In the genomic region with DNA sequence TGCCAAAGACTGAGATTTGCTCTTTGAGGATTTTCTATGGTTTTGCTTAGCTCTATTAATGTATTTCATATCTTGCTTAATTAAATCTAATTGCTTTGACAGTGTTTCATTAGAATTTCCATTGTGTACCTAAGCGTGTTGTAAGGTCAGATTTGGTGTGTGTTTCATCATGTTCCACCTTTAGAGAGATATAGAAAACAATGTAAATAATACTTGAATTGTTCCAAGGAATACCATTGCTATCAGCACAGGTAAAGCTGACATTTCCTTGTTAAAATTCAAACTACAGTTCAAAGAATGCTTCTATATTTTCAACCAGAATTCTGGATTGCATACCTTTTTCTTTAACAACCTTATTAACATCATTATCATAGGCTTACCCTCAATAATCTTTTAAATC, we compare ENCODE assay signal across 28 cellular contexts.
DNase-seq lines count a peak whose midpoint lies in the region; ATAC-seq and TF ChIP-seq lines count a peak whose summit lies in the region.
"Had no signal": no experiment of that assay in that cellular context is flagged by ENCODE, and none has a peak within 500 bp of the region (broad histone marks: within the 10 kb centered on the region; RNA-seq: fewer than 3 reads in every experiment).

No MANE protein-coding gene starts in this region.

- H3K4me3 ChIP-seq in GM23248 (0 out of 2 replicates have a peak overlapping the region, but pooled peaks have one; percentile 31), SJSA1 (no peak overlapping the region), hepatocyte (no peak overlapping the region), skeletal muscle satellite cell (ENCODE audit: low read length) (no peak overlapping the region), foreskin fibroblast (ENCODE audit: low read depth in 1 of 2, low read length in 2 of 2) (no peak overlapping the region)
- H3K4me3 ChIP-seq: esophagus squamous epithelium, gastrocnemius medialis, smooth muscle cell, tibial artery had no signal

- ATAC-seq in HG02642 (IDR thresholded peaks at IDR 0.05; ENCODE audit: poor library complexity, unreplicated experiment) = no peak
- no peak for ATAC-seq in HG02884 (IDR thresholded peaks at IDR 0.05; ENCODE audit: unreplicated experiment)
- ATAC-seq: gastrocnemius medialis; naive thymus-derived CD4-positive, alpha-beta T cell had no signal

- no peak for TF ChIP-seq CTCF in hepatocyte (IDR thresholded peaks at IDR 0.05; ENCODE audit: poor library complexity)
- TF ChIP-seq CTCF in foreskin fibroblast (IDR thresholded peaks at IDR 0.05; ENCODE audit: low read depth, low read length) = no peak

- H3K9me2 ChIP-seq in GM23248 (ENCODE audit: insufficient read depth) = no peaks in the 10 kb centered on the region
- no peaks in the 10 kb centered on the region for H3K9me2 ChIP-seq in hepatocyte (replicated peaks; ENCODE audit: insufficient read depth)

- H3K9me3 ChIP-seq in GM23248 (ENCODE audit: low read depth) = no peaks in the 10 kb centered on the region
- H3K9me3 ChIP-seq in SJSA1 (replicated peaks) = no peaks in the 10 kb centered on the region
- H3K9me3 ChIP-seq in hepatocyte (ENCODE audit: low read depth) = no peaks in the 10 kb centered on the region
- no peaks in the 10 kb centered on the region for H3K9me3 ChIP-seq in skeletal muscle satellite cell (replicated peaks; ENCODE audit: low read length)
- H3K9me3 ChIP-seq: esophagus squamous epithelium, gastrocnemius medialis, tibial artery had no signal

- H3K79me2 ChIP-seq in GM23248 (ENCODE audit: insufficient read depth) (no peaks in the 10 kb centered on the region), hepatocyte (no peaks in the 10 kb centered on the region)

- peaks cover 16% of the 10 kb centered on the region for H3K4me1 ChIP-seq in GM23248 (ENCODE audit: insufficient read depth)
- peaks cover 18% of the 10 kb centered on the region for H3K4me1 ChIP-seq in SJSA1 (replicated peaks)
- no peaks in the 10 kb centered on the region for H3K4me1 ChIP-seq in hepatocyte (ENCODE audit: insufficient read depth)
- peaks cover 13% of the 10 kb centered on the region for H3K4me1 ChIP-seq in skeletal muscle satellite cell (ENCODE audit: control insufficient read depth, insufficient read depth, low read length)
- H3K4me1 ChIP-seq: tibial artery had no signal

- H3K27me3 ChIP-seq in GM23248 (replicated peaks; ENCODE audit: insufficient read depth) (no peaks in the 10 kb centered on the region), SJSA1 (replicated peaks) (no peaks in the 10 kb centered on the region), hepatocyte (no peaks in the 10 kb centered on the region), skeletal muscle satellite cell (ENCODE audit: control insufficient read depth, insufficient read depth, low read length) (no peaks in the 10 kb centered on the region)
- H3K27me3 ChIP-seq: gastrocnemius medialis had no signal

- H3F3A ChIP-seq in GM23248 (ENCODE audit: insufficient read depth) = no peaks in the 10 kb centered on the region

- H3K9ac ChIP-seq in GM23248 = peak overlapping the region; percentile 69
- H3K9ac ChIP-seq in skeletal muscle satellite cell (ENCODE audit: low read depth, low read length) = no peak overlapping the region

- in situ Hi-C loops in GM23248 (cut with MboI) = loop anchor here (25.0 kb wide), 1 partner anchor 453 kb away; no protein-coding TSS in a partner anchor

- H3K4me2 ChIP-seq in GM23248 (ENCODE audit: unreplicated experiment) (peak overlapping the region; percentile 63), hepatocyte (peak overlapping the region; percentile 45), skeletal muscle satellite cell (ENCODE audit: low read length) (peak overlapping the region; percentile 43)
- H3K4me2 ChIP-seq: smooth muscle cell had no signal

- peak overlapping the region; percentile 82 for H3K27ac ChIP-seq in GM23248
- peak overlapping the region; percentile 51 for H3K27ac ChIP-seq in SJSA1
- H3K27ac ChIP-seq in hepatocyte = peak overlapping the region; percentile 75
- H3K27ac ChIP-seq: esophagus squamous epithelium, gastrocnemius medialis, tibial artery had no signal

- 55 to 78% methylated on average over 1 of the region's 1 CpG for WGBS in GM23248 (ENCODE audit: low coverage in 1 of 2, low lambda C conversion rate in 2 of 2, missing lambda C conversion rate in 2 of 2), 2 experiments
- WGBS in hepatocyte (ENCODE audit: low lambda C conversion rate, missing lambda C conversion rate) = 38% methylated on average over 1 of the region's 1 CpG

- no peaks in the 10 kb centered on the region for H3K36me3 ChIP-seq in GM23248 (ENCODE audit: low read depth)
- H3K36me3 ChIP-seq in SJSA1 = no peaks in the 10 kb centered on the region
- no peaks in the 10 kb centered on the region for H3K36me3 ChIP-seq in hepatocyte (replicated peaks; ENCODE audit: insufficient read depth, low read depth)
- no peaks in the 10 kb centered on the region for H3K36me3 ChIP-seq in skeletal muscle satellite cell (ENCODE audit: insufficient read depth, low read length)
- H3K36me3 ChIP-seq: esophagus squamous epithelium, gastrocnemius medialis, tibial artery had no signal

- no peak for DNase-seq in GM23248
- DNase-seq in SJSA1 (ENCODE audit: low read depth in 1 of 2, low spot score in 2 of 2) = no peak
- no peak for DNase-seq in hepatocyte (ENCODE audit: low spot score)
- no peak for DNase-seq in foreskin fibroblast
- DNase-seq: activated CD4-positive, alpha-beta memory T cell treated with anti-CD3 and anti-CD28 coated beads for 36 hours; activated CD4-positive, CD25-positive, alpha-beta regulatory T cell treated with anti-CD3 and anti-CD28 coated beads, Interleukin-2, amount 50 U/mL, for 72 hours; activated CD8-positive, alpha-beta memory T cell treated with anti-CD3 and anti-CD28 coated beads, Interleukin-2, amount 50 U/mL, for 4 hours; activated naive CD4-positive, alpha-beta T cell treated with anti-CD3 and anti-CD28 coated beads, Interleukin-2, amount 50 U/mL, for 16 hours; C1 segment of cervical spinal cord; central memory CD4-positive, alpha-beta T cell; dermis blood vessel endothelial cell; esophagus squamous epithelium; gastrocnemius medialis; GOT3; mesendoderm; naive thymus-derived CD4-positive, alpha-beta T cell; NCI-H1092; NCI-H187; NCI-H524 treated with DMSO at 0.1 percent for 48 hours; nucleus accumbens; SIG-M5; stimulated activated CD4-positive, alpha-beta T cell treated with anti-CD3 and anti-CD28 coated beads, Interleukin-1b, Interleukin-23, amount 100 ng/mL, for 48 hours; T-helper 1 cell; tibial artery had no signal

- H2AFZ ChIP-seq in GM23248 = peak overlapping the region; percentile 78
- no peak overlapping the region for H2AFZ ChIP-seq in hepatocyte

- H4K20me1 ChIP-seq in GM23248 (ENCODE audit: insufficient read depth) (no peaks in the 10 kb centered on the region), hepatocyte (ENCODE audit: insufficient read depth, poor library complexity, severe bottlenecking) (no peaks in the 10 kb centered on the region)
